ENCODE assay signal across 11 cellular contexts in genomic region chr7:97733276-97734206, GRCh38. TPM values are rescaled to one million over a fixed set of nuclear protein-coding genes. Genes with fewer than 3 reads are reported as not detected.
DNase-seq lines count a peak whose midpoint lies in the region; ATAC-seq and TF ChIP-seq lines count a peak whose summit lies in the region.
"Had no signal": no experiment of that assay in that cellular context is flagged by ENCODE, and none has a peak within 500 bp of the region (broad histone marks: within the 10 kb centered on the region; RNA-seq: fewer than 3 reads in every experiment).

No MANE protein-coding gene starts in this region.

- H3K36me3 Mint-ChIP-seq in activated T-cell treated with anti-CD3 and anti-CD28 coated beads, Interleukin-2, amount 50 U/mL, for 72 hours (ENCODE audit: insufficient read depth in 2 of 2), result peaks cover 0 to 4% of the 10 kb centered on the region in 2 donors
- no peaks in the 10 kb centered on the region for H3K36me3 Mint-ChIP-seq in naive thymus-derived CD4-positive, alpha-beta T cell

- no peaks in the 10 kb centered on the region for H3K36me3 ChIP-seq in spleen
- no peaks in the 10 kb centered on the region for H3K36me3 ChIP-seq in naive thymus-derived CD4-positive, alpha-beta T cell (ENCODE audit: control insufficient read depth in 2 of 3, insufficient read depth in 3 of 3, low read length in 3 of 3)

- POLR2A ChIA-PET in naive thymus-derived CD4-positive, alpha-beta T cell (lab: Charles Lee), result no interaction called here

- peak overlapping the region in 7 of 8 donors; percentile 4 to 54 (median 31) for H3K4me3 ChIP-seq in spleen
- no peak overlapping the region for H3K4me3 ChIP-seq in naive thymus-derived CD4-positive, alpha-beta T cell (ENCODE audit: low read length)

- H3K4me1 Mint-ChIP-seq in activated T-cell treated with anti-CD3 and anti-CD28 coated beads, Interleukin-2, amount 50 U/mL, for 72 hours (ENCODE audit: low read depth), result peaks cover 23% of the 10 kb centered on the region
- peaks cover 6 to 32% (median 19%) of the 10 kb centered on the region in 7 donors for H3K4me1 Mint-ChIP-seq in naive thymus-derived CD4-positive, alpha-beta T cell

- H3K27ac Mint-ChIP-seq in activated T-cell treated with anti-CD3 and anti-CD28 coated beads, Interleukin-2, amount 50 U/mL, for 72 hours, result no peak overlapping the region
- peak overlapping the region in 1 of 9 donors; percentile 27 for H3K27ac Mint-ChIP-seq in naive thymus-derived CD4-positive, alpha-beta T cell

- H3K27me3 Mint-ChIP-seq in activated T-cell treated with anti-CD3 and anti-CD28 coated beads, Interleukin-2, amount 50 U/mL, for 72 hours (ENCODE audit: low read depth), result peaks cover 72% of the 10 kb centered on the region
- peaks cover 53 to 76% (median 74%) of the 10 kb centered on the region in 5 donors for H3K27me3 Mint-ChIP-seq in naive thymus-derived CD4-positive, alpha-beta T cell

- intact Hi-C loops in spleen (cut with DNase I; ENCODE audit: low total_unique reads), result no loop called here
- intact Hi-C loops in naive thymus-derived CD4-positive, alpha-beta T cell (cut with micrococcal nuclease), result no loop called here

- ATAC-seq in activated T-cell treated with anti-CD3 and anti-CD28 coated beads, Interleukin-2, amount 50 U/mL, for 72 hours (replicated peaks in 1 of 2), result peak; percentile 32 to 38
- ATAC-seq in GM18858 (IDR thresholded peaks at IDR 0.05; ENCODE audit: unreplicated experiment), result no peak
- no peak for ATAC-seq in naive thymus-derived CD4-positive, alpha-beta T cell

- H3K9me3 Mint-ChIP-seq in activated T-cell treated with anti-CD3 and anti-CD28 coated beads, Interleukin-2, amount 50 U/mL, for 72 hours, result peaks cover 0 to 2% of the 10 kb centered on the region in 2 donors
- H3K9me3 Mint-ChIP-seq in naive thymus-derived CD4-positive, alpha-beta T cell, result peaks cover 0 to 6% (median 0%) of the 10 kb centered on the region in 11 donors

- TF ChIP-seq POLR2A in spleen (IDR thresholded peaks at IDR 0.05), result no peak

- TF ChIP-seq CTCF in spleen (IDR thresholded peaks at IDR 0.05 in 8 of 11, conservative IDR thresholded peaks at IDR 0.05 in 3 of 11), result no peak

- WGBS in spleen, 5 donors, result 3 to 17% (median 4%) methylated on average over 43 to 62 of the region's 62 CpGs

- CTCF ChIA-PET in naive thymus-derived CD4-positive, alpha-beta T cell (lab: Charles Lee), result no interaction called here

- H3K27ac ChIP-seq in spleen, result peak overlapping the region in 2 of 8 donors; percentile 43 to 58
- H3K27ac ChIP-seq in naive thymus-derived CD4-positive, alpha-beta T cell (ENCODE audit: low read depth, low read length), result no peak overlapping the region

- H3K9me3 ChIP-seq in spleen, result no peaks in the 10 kb centered on the region
- no peaks in the 10 kb centered on the region for H3K9me3 ChIP-seq in naive thymus-derived CD4-positive, alpha-beta T cell (ENCODE audit: control insufficient read depth in 2 of 3, low read length in 3 of 3)

- H3K4me1 ChIP-seq in spleen, result peaks cover 0 to 27% (median 10%) of the 10 kb centered on the region in 6 donors
- no peaks in the 10 kb centered on the region for H3K4me1 ChIP-seq in naive thymus-derived CD4-positive, alpha-beta T cell (ENCODE audit: control insufficient read depth in 2 of 2, insufficient read depth in 2 of 2, low read length in 2 of 2)

- H3K4me3 Mint-ChIP-seq in activated T-cell treated with anti-CD3 and anti-CD28 coated beads, Interleukin-2, amount 50 U/mL, for 72 hours, result peak overlapping the region; percentile 70 to 77
- peak overlapping the region in 5 of 10 donors; percentile 2 to 65 (median 40) for H3K4me3 Mint-ChIP-seq in naive thymus-derived CD4-positive, alpha-beta T cell

- H3K27me3 ChIP-seq in spleen (replicated peaks in 1 of 7), result peaks cover 0 to 72% (median 29%) of the 10 kb centered on the region in 7 donors
- H3K27me3 ChIP-seq in naive thymus-derived CD4-positive, alpha-beta T cell (ENCODE audit: control insufficient read depth in 2 of 2, insufficient read depth in 2 of 2, low read length in 2 of 2), result peaks cover 4 to 9% of the 10 kb centered on the region in 2 donors

- DNase-seq in NCI-H82 (lab: John Stamatoyannopoulos, UW) (peak; percentile 66), NCI-H82 treated with DMSO at 0.1 percent for 48 hours (lab: John Stamatoyannopoulos, UW; ENCODE audit: unreplicated experiment) (no peak), iPS-NIHi11 (ENCODE audit: low spot score) (peak; percentile 47), spleen (no peak), NCI-H2029 (lab: John Stamatoyannopoulos, UW) (no peak)
- DNase-seq in activated T-cell treated with anti-CD3 and anti-CD28 coated beads, Interleukin-2, amount 50 U/mL, for 72 hours, result peak in 1 of 2 donors; percentile 8
- DNase-seq in naive thymus-derived CD4-positive, alpha-beta T cell, result no peak
- DNase-seq: dermis blood vessel endothelial cell had no signal

RNA-seq across cellular contexts. Expression of gene TAC1, which starts 1.7 kb away (rescaled TPM):
- 1 to 10 TPM; 3.0 to 3.2 TPM for total RNA-seq in activated T-cell treated with anti-CD3 and anti-CD28 coated beads, Interleukin-2, amount 50 U/mL, for 72 hours
- 100 to 1,000 TPM in 2 of 7 donors, 10 to 100 TPM in 3, 1 to 10 TPM in 2; 3.2 to 113 (median 43.4) TPM for total RNA-seq in spleen
- 10 to 100 TPM in 2 of 3 donors, under 1 TPM in 1; 0.71 to 18.6 (median 13.3) TPM for polyA plus RNA-seq in spleen
- not detected for total RNA-seq in naive thymus-derived CD4-positive, alpha-beta T cell
- not detected for polyA plus RNA-seq in naive thymus-derived CD4-positive, alpha-beta T cell
- total RNA-seq: dermis blood vessel endothelial cell, liver had no signal
- polyA plus RNA-seq: AG04450, liver had no signal

Comparison
In these comparisons a context has a peak if more than half of its experiments do, and no peak if none do; other contexts are left out.
1. DNase-seq: peak in NCI-H82 (single experiment) and iPS-NIHi11 (single experiment); none in NCI-H82 treated with DMSO at 0.1 percent for 48 hours (single experiment), spleen (single experiment), NCI-H2029 (single experiment) and naive thymus-derived CD4-positive, alpha-beta T cell (0 of 9).
2. ATAC-seq: peak in activated T-cell treated with anti-CD3 and anti-CD28 coated beads, Interleukin-2, amount 50 U/mL, for 72 hours (2 of 2); none in GM18858 (single experiment) and naive thymus-derived CD4-positive, alpha-beta T cell (single experiment).